ENCODE assay signal across 16 cellular contexts in genomic region chr3:31947671-31948091, GRCh38. TPM values are rescaled to one million over a fixed set of nuclear protein-coding genes. Genes with fewer than 3 reads are reported as not detected.
DNase-seq lines count a peak whose midpoint lies in the region; ATAC-seq and TF ChIP-seq lines count a peak whose summit lies in the region.
"Had no signal": no experiment of that assay in that cellular context is flagged by ENCODE, and none has a peak within 500 bp of the region (broad histone marks: within the 10 kb centered on the region; RNA-seq: fewer than 3 reads in every experiment).

No MANE protein-coding gene starts in this region.

- H3K36me3 Mint-ChIP-seq in GM23338 (ENCODE audit: low read depth), result peaks cover 33% of the 10 kb centered on the region
- H3K36me3 Mint-ChIP-seq in stimulated activated naive B cell treated with anti-CD40 and anti-IgM and Interleukin-4, amounts not matched to agents 10 μg/mL and 1 μg/mL and 100 μg/mL, for 72 hours, result peaks cover 12 to 40% of the 10 kb centered on the region in 2 donors
- H3K36me3 Mint-ChIP-seq: activated naive CD4-positive, alpha-beta T cell treated with anti-CD3 and anti-CD28 coated beads, Interleukin-2, amount 10 ng/mL, durations not matched to agents 7 days and 5 days had no signal

- TF ChIP-seq POLR2A in erythroblast (IDR thresholded peaks at IDR 0.05; ENCODE audit: low read length), result no peak
- no peak for TF ChIP-seq POLR2A in uterus (IDR thresholded peaks at IDR 0.05)

- H2AFZ ChIP-seq in GM23338 (no peak overlapping the region), hepatocyte (no peak overlapping the region)

- intact Hi-C loops in left ventricle myocardium superior (cut with micrococcal nuclease) (no loop called here), uterus (cut with DNase I; ENCODE audit: low total_unique reads) (no loop called here)

- peak overlapping the region; percentile 20; the same call in 1 of the 2 replicates for H3K27ac Mint-ChIP-seq in GM23338
- peak overlapping the region; percentile 96 for H3K27ac Mint-ChIP-seq in stimulated activated naive B cell treated with anti-CD40 and anti-IgM and Interleukin-4, amounts not matched to agents 10 μg/mL and 1 μg/mL and 100 μg/mL, for 72 hours
- H3K27ac Mint-ChIP-seq: activated CD4-positive, alpha-beta T cell treated with anti-CD3 and anti-CD28 coated beads for 36 hours; activated naive CD4-positive, alpha-beta T cell treated with anti-CD3 and anti-CD28 coated beads, Interleukin-2, amount 10 ng/mL, durations not matched to agents 7 days and 5 days; T-helper 2 cell treated with Interferon-gamma antibody and Interleukin-4, amounts not matched to agents 5 μg/mL and 100 μg/mL, for 36 hours had no signal

- H3F3A ChIP-seq in GM23338 (replicated peaks; ENCODE audit: low read depth), result no peaks in the 10 kb centered on the region

- H3K9me2 ChIP-seq in GM23338 (ENCODE audit: insufficient read depth) (no peaks in the 10 kb centered on the region), hepatocyte (replicated peaks; ENCODE audit: insufficient read depth) (no peaks in the 10 kb centered on the region)

- no peak; the same call in 2 of the 3 replicates for ATAC-seq in GM23338
- peak; percentile 19 to 26 for ATAC-seq in stimulated activated naive B cell treated with anti-CD40 and anti-IgM and Interleukin-4, amounts not matched to agents 10 μg/mL and 1 μg/mL and 100 μg/mL, for 72 hours (replicated peaks)
- ATAC-seq in left ventricle myocardium superior, result no peak
- ATAC-seq: activated CD4-positive, alpha-beta T cell treated with anti-CD3 and anti-CD28 coated beads for 36 hours; body of pancreas had no signal

- no peak for TF ChIP-seq CTCF in GM23338 (conservative IDR thresholded peaks at IDR 0.05; ENCODE audit: low read depth in 2 of 2)
- no peak for TF ChIP-seq CTCF in hepatocyte (IDR thresholded peaks at IDR 0.05; ENCODE audit: poor library complexity)
- TF ChIP-seq CTCF in uterus (IDR thresholded peaks at IDR 0.05), result no peak

- H3K36me3 ChIP-seq in GM23338 (ENCODE audit: insufficient read depth), result no peaks in the 10 kb centered on the region
- H3K36me3 ChIP-seq in hepatocyte (replicated peaks; ENCODE audit: insufficient read depth, low read depth), result no peaks in the 10 kb centered on the region
- no peaks in the 10 kb centered on the region for H3K36me3 ChIP-seq in uterus
- H3K36me3 ChIP-seq: esophagus squamous epithelium had no signal

- H3K27me3 Mint-ChIP-seq in GM23338 (ENCODE audit: insufficient read depth, low read depth, poor library complexity), result peaks cover 3% of the 10 kb centered on the region
- no peaks in the 10 kb centered on the region for H3K27me3 Mint-ChIP-seq in stimulated activated naive B cell treated with anti-CD40 and anti-IgM and Interleukin-4, amounts not matched to agents 10 μg/mL and 1 μg/mL and 100 μg/mL, for 72 hours

- H3K27ac ChIP-seq in GM23338 (ENCODE audit: low read depth) (no peak overlapping the region), hepatocyte (peak overlapping the region; percentile 67), uterus (no peak overlapping the region)
- H3K27ac ChIP-seq: body of pancreas had no signal

- DNase-seq in GM23338 (ENCODE audit: low spot score) (no peak), RPMI7951 (ENCODE audit: low read depth) (peak; percentile 46), hepatocyte (ENCODE audit: low spot score) (peak; percentile 48), left ventricle myocardium superior (no peak), erythroblast (lab: John Stamatoyannopoulos, UW) (no peak), uterus (no peak)
- DNase-seq in stimulated activated naive B cell treated with anti-CD40 and anti-IgM and Interleukin-4, amounts not matched to agents 10 μg/mL and 1 μg/mL and 100 μg/mL, for 72 hours, result no peak
- DNase-seq: activated CD4-positive, alpha-beta T cell treated with anti-CD3 and anti-CD28 coated beads for 36 hours; activated naive CD4-positive, alpha-beta T cell treated with anti-CD3 and anti-CD28 coated beads, Interleukin-2, amount 10 ng/mL, durations not matched to agents 7 days and 5 days; body of pancreas; esophagus squamous epithelium; glutamatergic neuron; NCI-H1105 treated with DMSO at 0.1 percent for 48 hours; NCI-H2171; SHP77 had no signal

- peaks cover 49% of the 10 kb centered on the region for H3K4me1 Mint-ChIP-seq in GM23338
- peaks cover 50 to 75% of the 10 kb centered on the region in 2 donors for H3K4me1 Mint-ChIP-seq in stimulated activated naive B cell treated with anti-CD40 and anti-IgM and Interleukin-4, amounts not matched to agents 10 μg/mL and 1 μg/mL and 100 μg/mL, for 72 hours
- H3K4me1 Mint-ChIP-seq: activated CD4-positive, alpha-beta T cell treated with anti-CD3 and anti-CD28 coated beads for 36 hours had no signal

- H3K79me2 ChIP-seq in GM23338 (replicated peaks; ENCODE audit: insufficient read depth) (peaks cover 100% of the 10 kb centered on the region), hepatocyte (peaks cover 82% of the 10 kb centered on the region)

- H3K9me3 ChIP-seq in hepatocyte (ENCODE audit: low read depth), result no peaks in the 10 kb centered on the region
- no peaks in the 10 kb centered on the region for H3K9me3 ChIP-seq in uterus
- H3K9me3 ChIP-seq: body of pancreas, esophagus squamous epithelium had no signal

- no peak overlapping the region; the same call in 2 of the 3 replicates for H3K4me3 Mint-ChIP-seq in GM23338
- H3K4me3 Mint-ChIP-seq in stimulated activated naive B cell treated with anti-CD40 and anti-IgM and Interleukin-4, amounts not matched to agents 10 μg/mL and 1 μg/mL and 100 μg/mL, for 72 hours, result peak overlapping the region; percentile 61 to 70
- H3K4me3 Mint-ChIP-seq: activated CD4-positive, alpha-beta T cell treated with anti-CD3 and anti-CD28 coated beads for 36 hours; activated naive CD4-positive, alpha-beta T cell treated with anti-CD3 and anti-CD28 coated beads, Interleukin-2, amount 10 ng/mL, durations not matched to agents 7 days and 5 days; T-helper 2 cell treated with Interferon-gamma antibody and Interleukin-4, amounts not matched to agents 5 μg/mL and 100 μg/mL, for 36 hours had no signal

- peak overlapping the region; percentile 2; the same call in 1 of the 2 replicates for H3K4me2 ChIP-seq in GM23338
- peak overlapping the region; percentile 10 for H3K4me2 ChIP-seq in hepatocyte

- no peak overlapping the region for H3K4me3 ChIP-seq in GM23338
- H3K4me3 ChIP-seq in hepatocyte, result no peak overlapping the region
- H3K4me3 ChIP-seq in uterus, result no peak overlapping the region
- H3K4me3 ChIP-seq: body of pancreas, esophagus squamous epithelium had no signal

- H3K27me3 ChIP-seq in GM23338 (ENCODE audit: insufficient read depth) (no peaks in the 10 kb centered on the region), hepatocyte (no peaks in the 10 kb centered on the region), uterus (no peaks in the 10 kb centered on the region)
- H3K27me3 ChIP-seq: body of pancreas, esophagus squamous epithelium had no signal

- peaks cover 9% of the 10 kb centered on the region for H3K9me3 Mint-ChIP-seq in GM23338
- H3K9me3 Mint-ChIP-seq in stimulated activated naive B cell treated with anti-CD40 and anti-IgM and Interleukin-4, amounts not matched to agents 10 μg/mL and 1 μg/mL and 100 μg/mL, for 72 hours, result peaks cover 9 to 10% of the 10 kb centered on the region in 2 donors
- H3K9me3 Mint-ChIP-seq: activated naive CD4-positive, alpha-beta T cell treated with anti-CD3 and anti-CD28 coated beads, Interleukin-2, amount 10 ng/mL, durations not matched to agents 7 days and 5 days; T-helper 2 cell treated with Interferon-gamma antibody and Interleukin-4, amounts not matched to agents 5 μg/mL and 100 μg/mL, for 36 hours had no signal

- peaks cover 25% of the 10 kb centered on the region for H4K20me1 ChIP-seq in GM23338 (replicated peaks; ENCODE audit: insufficient read depth)
- no peaks in the 10 kb centered on the region for H4K20me1 ChIP-seq in hepatocyte (ENCODE audit: insufficient read depth, poor library complexity, severe bottlenecking)

- 50% methylated on average over 6 of the region's 6 CpGs for WGBS in hepatocyte (ENCODE audit: low lambda C conversion rate, missing lambda C conversion rate)

- peaks cover 61% of the 10 kb centered on the region for H3K4me1 ChIP-seq in GM23338 (ENCODE audit: insufficient read depth)
- H3K4me1 ChIP-seq in hepatocyte (ENCODE audit: insufficient read depth), result peaks cover 4% of the 10 kb centered on the region
- no peaks in the 10 kb centered on the region for H3K4me1 ChIP-seq in uterus

TF ChIP-seq in GM23338, 12 proteins besides CTCF, POLR2A, EP300 and RAD21:
- TF ChIP-seq ETS1 (IDR thresholded peaks at IDR 0.05) (no peak), ZNF331 (CRISPR knock-in tag; IDR thresholded peaks at IDR 0.05; ENCODE audit: low read depth) (no peak), STAT1 (IDR thresholded peaks at IDR 0.05; ENCODE audit: unreplicated experiment) (no peak), JUNB (IDR thresholded peaks at IDR 0.05; ENCODE audit: unreplicated experiment) (no peak)

RNA-seq across cellular contexts. Expression of gene OSBPL10, which starts 33.4 kb away (rescaled TPM):
- 149 and 204 TPM in 2 replicates for total RNA-seq in GM23338 (2014; rRNA removed; shearing (Covaris generic))
- polyA plus RNA-seq in GM23338 (2016; fragmentation: Nextera tagmentation; extraction: Ambion mirVana) (20.0 and 23.8 TPM in 2 replicates), hepatocyte (18.2 and 32.1 TPM in 2 replicates)
- total RNA-seq in RPMI7951 (2014; rRNA removed; shearing (Covaris generic)), result 4.7 and 6.9 TPM in 2 replicates
- total RNA-seq in hepatocyte (22.3 and 32.8 TPM in 2 replicates), left ventricle myocardium superior (5.3 TPM), uterus (10 to 100 TPM; 30.0 to 49.7 (median 43.7) TPM)

RNA-seq across cellular contexts. Expression of gene ZNF860, which starts 33.9 kb away (rescaled TPM):
- 12.4 and 14.7 TPM in 2 replicates for total RNA-seq in GM23338 (2014; rRNA removed; shearing (Covaris generic))
- polyA plus RNA-seq in GM23338 (2016; fragmentation: Nextera tagmentation; extraction: Ambion mirVana) (2.7 and 5.2 TPM in 2 replicates), hepatocyte (0.32 and 1.3 TPM in 2 replicates)
- total RNA-seq in RPMI7951 (2014; rRNA removed; shearing (Covaris generic)), result 0.60 and 1.4 TPM in 2 replicates
- total RNA-seq in hepatocyte (0.80 and 2.2 TPM in 2 replicates), left ventricle myocardium superior (0.17 TPM), uterus (1 to 10 TPM in 3 of 4 donors, under 1 TPM in 1; 0.26 to 2.8 (median 1.5) TPM)

Comparison
In these comparisons a context has a peak if more than half of its experiments do, and no peak if none do; other contexts are left out.
1. ATAC-seq: peak in stimulated activated naive B cell treated with anti-CD40 and anti-IgM and Interleukin-4, amounts not matched to agents 10 μg/mL and 1 μg/mL and 100 μg/mL, for 72 hours (2 of 2); none in GM23338 (single experiment) and left ventricle myocardium superior (single experiment).
2. DNase-seq: peak in RPMI7951 (single experiment) and hepatocyte (single experiment); none in GM23338 (single experiment), stimulated activated naive B cell treated with anti-CD40 and anti-IgM and Interleukin-4, amounts not matched to agents 10 μg/mL and 1 μg/mL and 100 μg/mL, for 72 hours (single experiment), left ventricle myocardium superior (single experiment), erythroblast (0 of 2) and uterus (0 of 2).